ENCODE assay signal across 7 cellular contexts in genomic region chr11:45808427-45808826, GRCh38. TPM values are rescaled to one million over a fixed set of nuclear protein-coding genes. Genes with fewer than 3 reads are reported as not detected.
A peak's percentile ranks its signal among the peaks of the same experiment; 100 is the strongest.
DNase-seq lines count a peak whose midpoint lies in the region; ATAC-seq and TF ChIP-seq lines count a peak whose summit lies in the region.
"Not testable (repeated sequence)": the region's sequence is repeated elsewhere in the genome, so short reads cannot be mapped to it uniquely, and the experiment has no call there.

No MANE protein-coding gene starts in this region.

- H3K23me2 ChIP-seq in H9 (ENCODE audit: insufficient read length, low read depth, low read length, poor library complexity, severe bottlenecking): peaks cover 14% of the 10 kb centered on the region

- H2AK5ac ChIP-seq in H9 (ENCODE audit: insufficient read length, low read length): not testable (repeated sequence)

- not testable (repeated sequence) for H2BK5ac ChIP-seq in H9 (ENCODE audit: insufficient read length, low read length)

- H3K4ac ChIP-seq in H9 (ENCODE audit: low read depth, low read length): not testable (repeated sequence)

- peaks cover 11 to 36% of the 10 kb centered on the region in 2 experiments for H3K36me3 ChIP-seq in SK-N-SH (replicated peaks in 1 of 2; ENCODE audit: control insufficient read depth in 1 of 2, insufficient read depth in 2 of 2, low read length in 1 of 2)
- H3K36me3 ChIP-seq in neural cell (ENCODE audit: insufficient read depth, low read length): not testable (repeated sequence)

- not testable (repeated sequence) for H2BK12ac ChIP-seq in H9 (ENCODE audit: insufficient read length, low read depth, low read length)

- not testable (repeated sequence) for H3K4me1 ChIP-seq in H9 (ENCODE audit: insufficient read depth, low read length)
- H3K4me1 ChIP-seq in SK-N-SH (ENCODE audit: control insufficient read depth in 1 of 2, insufficient read depth in 2 of 2, low read depth in 1 of 2, low read length in 1 of 2): peaks cover 9 to 28% of the 10 kb centered on the region in 2 experiments; a peak in 2 of 4 replicates

- DNase-seq in H9: peak; percentile 15
- not testable (repeated sequence) for DNase-seq in SK-N-SH; activated CD8-positive, alpha-beta T cell treated with anti-CD3 and anti-CD28 coated beads, Interleukin-2, amount 10 ng/mL, durations not matched to agents 7 days and 5 days; activated T-helper 2 cell treated with anti-CD3 and anti-CD28 coated beads, Interferon-gamma antibody, Interleukin-2, Interleukin-4, amounts not matched to agents 10 μg/mL and 5 μg/mL and 100 μg/mL, durations not matched to agents 14 hours and 24 hours and 36 hours (ENCODE audit: low spot score); activated naive CD8-positive, alpha-beta T cell treated with anti-CD3 and anti-CD28 coated beads, Interleukin-2, amount 10 ng/mL, durations not matched to agents 7 days and 5 days; effector memory CD8-positive, alpha-beta T cell

- no CpG with 5 or more reads among the region's 6 CpGs for WGBS in H9 (ENCODE audit: extremely low coverage, insufficient read length, low lambda C conversion rate)
- 95% methylated on average over 4 of the region's 6 CpGs for WGBS in SK-N-SH (ENCODE audit: low lambda C conversion rate)

- H3K9me2 ChIP-seq in SK-N-SH; neural cell (ENCODE audit: insufficient read depth, low read length): not testable (repeated sequence)

- not testable (repeated sequence) for H3T11ph ChIP-seq in H9 (ENCODE audit: low read length)

- H3K9me3 Mint-ChIP-seq in H9; activated CD8-positive, alpha-beta T cell treated with anti-CD3 and anti-CD28 coated beads, Interleukin-2, amount 10 ng/mL, durations not matched to agents 7 days and 5 days (ENCODE audit: insufficient read depth); activated T-helper 2 cell treated with anti-CD3 and anti-CD28 coated beads, Interferon-gamma antibody, Interleukin-2, Interleukin-4, amounts not matched to agents 10 μg/mL and 5 μg/mL and 100 μg/mL, durations not matched to agents 14 hours and 24 hours and 36 hours; activated naive CD8-positive, alpha-beta T cell treated with anti-CD3 and anti-CD28 coated beads, Interleukin-2, amount 10 ng/mL, durations not matched to agents 7 days and 5 days; effector memory CD8-positive, alpha-beta T cell: not testable (repeated sequence)

- not testable (repeated sequence) for H3K27ac Mint-ChIP-seq in H9
- H3K27ac Mint-ChIP-seq in activated CD8-positive, alpha-beta T cell treated with anti-CD3 and anti-CD28 coated beads, Interleukin-2, amount 10 ng/mL, durations not matched to agents 7 days and 5 days: peak overlapping the region; percentile 77
- H3K27ac Mint-ChIP-seq in activated T-helper 2 cell treated with anti-CD3 and anti-CD28 coated beads, Interferon-gamma antibody, Interleukin-2, Interleukin-4, amounts not matched to agents 10 μg/mL and 5 μg/mL and 100 μg/mL, durations not matched to agents 14 hours and 24 hours and 36 hours: peak overlapping the region; percentile 42
- peak overlapping the region; percentile 71 for H3K27ac Mint-ChIP-seq in activated naive CD8-positive, alpha-beta T cell treated with anti-CD3 and anti-CD28 coated beads, Interleukin-2, amount 10 ng/mL, durations not matched to agents 7 days and 5 days
- H3K27ac Mint-ChIP-seq in effector memory CD8-positive, alpha-beta T cell: peak overlapping the region; percentile 9 to 79

- not testable (repeated sequence) for TF ChIP-seq RAD21 in SK-N-SH (IDR thresholded peaks at IDR 0.05; ENCODE audit: low read length); neural cell (conservative IDR thresholded peaks at IDR 0.05)

- not testable (repeated sequence) for H3K27ac ChIP-seq in H9 (ENCODE audit: insufficient read length, low read depth, low read length); SK-N-SH (ENCODE audit: low read depth in 2 of 2, low read length in 1 of 2); neural cell (ENCODE audit: low read length)

- not testable (repeated sequence) for H3K18ac ChIP-seq in H9 (ENCODE audit: insufficient read length, low read depth, low read length)

- not testable (repeated sequence) for H3K79me1 ChIP-seq in H9 (ENCODE audit: insufficient read depth, low read depth, low read length, poor library complexity, severe bottlenecking)

- TF ChIP-seq EP300 in SK-N-SH (IDR thresholded peaks at IDR 0.05; ENCODE audit: borderline replicate concordance in 1 of 2, low read depth in 1 of 2, low read length in 1 of 2); neural cell (conservative IDR thresholded peaks at IDR 0.05; ENCODE audit: poor library complexity, severe bottlenecking): not testable (repeated sequence)

- not testable (repeated sequence) for ATAC-seq in activated CD8-positive, alpha-beta T cell treated with anti-CD3 and anti-CD28 coated beads, Interleukin-2, amount 10 ng/mL, durations not matched to agents 7 days and 5 days; activated naive CD8-positive, alpha-beta T cell treated with anti-CD3 and anti-CD28 coated beads, Interleukin-2, amount 10 ng/mL, durations not matched to agents 7 days and 5 days (ENCODE audit: low read depth); effector memory CD8-positive, alpha-beta T cell (replicated peaks)

- H3K9ac ChIP-seq in H9 (ENCODE audit: extremely low read depth, insufficient read length, low read length); SK-N-SH; neural cell (ENCODE audit: low read length): not testable (repeated sequence)

- H4K20me1 ChIP-seq in H9 (ENCODE audit: control insufficient read depth, insufficient read depth, insufficient read length); neural cell (ENCODE audit: insufficient read depth): not testable (repeated sequence)
- H4K20me1 ChIP-seq in SK-N-SH (ENCODE audit: insufficient read depth): peaks cover 41% of the 10 kb centered on the region

- peaks cover 28 to 31% of the 10 kb centered on the region in 2 experiments for H3K4me1 Mint-ChIP-seq in H9
- H3K4me1 Mint-ChIP-seq in activated CD8-positive, alpha-beta T cell treated with anti-CD3 and anti-CD28 coated beads, Interleukin-2, amount 10 ng/mL, durations not matched to agents 7 days and 5 days (ENCODE audit: low read depth): peaks cover 47% of the 10 kb centered on the region
- H3K4me1 Mint-ChIP-seq in activated T-helper 2 cell treated with anti-CD3 and anti-CD28 coated beads, Interferon-gamma antibody, Interleukin-2, Interleukin-4, amounts not matched to agents 10 μg/mL and 5 μg/mL and 100 μg/mL, durations not matched to agents 14 hours and 24 hours and 36 hours (ENCODE audit: low read depth): peaks cover 32% of the 10 kb centered on the region
- peaks cover 40% of the 10 kb centered on the region for H3K4me1 Mint-ChIP-seq in activated naive CD8-positive, alpha-beta T cell treated with anti-CD3 and anti-CD28 coated beads, Interleukin-2, amount 10 ng/mL, durations not matched to agents 7 days and 5 days
- H3K4me1 Mint-ChIP-seq in effector memory CD8-positive, alpha-beta T cell (ENCODE audit: low read depth in 2 of 2): peaks cover 45% of the 10 kb centered on the region in 2 donors

- H2BK20ac ChIP-seq in H9 (ENCODE audit: low read depth, low read length, poor library complexity, severe bottlenecking): not testable (repeated sequence)

- H2BK120ac ChIP-seq in H9 (ENCODE audit: low read depth, low read length, poor library complexity, severe bottlenecking): not testable (repeated sequence)

- intact Hi-C loops in activated T-helper 2 cell treated with anti-CD3 and anti-CD28 coated beads, Interferon-gamma antibody, Interleukin-2, Interleukin-4, amounts not matched to agents 10 μg/mL and 5 μg/mL and 100 μg/mL, durations not matched to agents 14 hours and 24 hours and 36 hours (cut with micrococcal nuclease): not testable (repeated sequence)

- H3K4me3 Mint-ChIP-seq in H9; activated CD8-positive, alpha-beta T cell treated with anti-CD3 and anti-CD28 coated beads, Interleukin-2, amount 10 ng/mL, durations not matched to agents 7 days and 5 days; activated T-helper 2 cell treated with anti-CD3 and anti-CD28 coated beads, Interferon-gamma antibody, Interleukin-2, Interleukin-4, amounts not matched to agents 10 μg/mL and 5 μg/mL and 100 μg/mL, durations not matched to agents 14 hours and 24 hours and 36 hours (ENCODE audit: low read depth); activated naive CD8-positive, alpha-beta T cell treated with anti-CD3 and anti-CD28 coated beads, Interleukin-2, amount 10 ng/mL, durations not matched to agents 7 days and 5 days: not testable (repeated sequence)
- H3K4me3 Mint-ChIP-seq in effector memory CD8-positive, alpha-beta T cell: peak overlapping the region; percentile 11 to 14

- TF ChIP-seq CTCF in H9 (conservative IDR thresholded peaks at IDR 0.05); SK-N-SH (IDR thresholded peaks at IDR 0.05); neural cell (IDR thresholded peaks at IDR 0.05; ENCODE audit: poor library complexity, severe bottlenecking): not testable (repeated sequence)

- not testable (repeated sequence) for H3K27me3 Mint-ChIP-seq in H9 (ENCODE audit: low read depth); activated CD8-positive, alpha-beta T cell treated with anti-CD3 and anti-CD28 coated beads, Interleukin-2, amount 10 ng/mL, durations not matched to agents 7 days and 5 days (ENCODE audit: low read depth); activated T-helper 2 cell treated with anti-CD3 and anti-CD28 coated beads, Interferon-gamma antibody, Interleukin-2, Interleukin-4, amounts not matched to agents 10 μg/mL and 5 μg/mL and 100 μg/mL, durations not matched to agents 14 hours and 24 hours and 36 hours (ENCODE audit: low read depth); activated naive CD8-positive, alpha-beta T cell treated with anti-CD3 and anti-CD28 coated beads, Interleukin-2, amount 10 ng/mL, durations not matched to agents 7 days and 5 days; effector memory CD8-positive, alpha-beta T cell

- H4K5ac ChIP-seq in H9 (ENCODE audit: insufficient read length, low read depth, low read length): not testable (repeated sequence)

- not testable (repeated sequence) for H3K79me2 ChIP-seq in H9 (ENCODE audit: insufficient read depth, low read length)
- peaks cover 45% of the 10 kb centered on the region for H3K79me2 ChIP-seq in SK-N-SH (ENCODE audit: insufficient read depth)
- H3K79me2 ChIP-seq in neural cell (replicated peaks; ENCODE audit: insufficient read depth, low read length): peaks cover 14% of the 10 kb centered on the region

- H3K56ac ChIP-seq in H9 (ENCODE audit: insufficient read length, low read depth, low read length): not testable (repeated sequence)

- H3K27me3 ChIP-seq in H9 (ENCODE audit: insufficient read depth, low read length); SK-N-SH (ENCODE audit: insufficient read depth): not testable (repeated sequence)
- H3K27me3 ChIP-seq in neural cell (ENCODE audit: insufficient read depth, low read depth, low read length): peaks cover 13% of the 10 kb centered on the region

- H3K4me3 ChIP-seq in SK-N-SH (ENCODE audit: low read depth in 2 of 2, low read length in 1 of 2) (peak overlapping the region in 1 of 2 experiments; percentile 95; a peak in 2 of 4 replicates), neural cell (ENCODE audit: low read length) (peak overlapping the region; percentile 73)

- H2BK15ac ChIP-seq in H9 (ENCODE audit: low read depth, low read length): not testable (repeated sequence)

- H3K23ac ChIP-seq in H9 (ENCODE audit: insufficient read length, low read depth, low read length): not testable (repeated sequence)

- CTCF ChIA-PET in SK-N-SH (lab: Yijun Ruan, JAX); activated CD8-positive, alpha-beta T cell treated with anti-CD3 and anti-CD28 coated beads, Interleukin-2, amount 10 ng/mL, durations not matched to agents 7 days and 5 days (lab: Charles Lee): not testable (repeated sequence)

- not testable (repeated sequence) for H4K91ac ChIP-seq in H9 (ENCODE audit: insufficient read length, low read depth, low read length)

- POLR2A ChIA-PET in SK-N-SH (lab: Yijun Ruan, JAX); activated CD8-positive, alpha-beta T cell treated with anti-CD3 and anti-CD28 coated beads, Interleukin-2, amount 10 ng/mL, durations not matched to agents 7 days and 5 days (lab: Charles Lee); activated naive CD8-positive, alpha-beta T cell treated with anti-CD3 and anti-CD28 coated beads, Interleukin-2, amount 10 ng/mL, durations not matched to agents 7 days and 5 days (lab: Charles Lee): not testable (repeated sequence)

- not testable (repeated sequence) for H3K14ac ChIP-seq in H9 (ENCODE audit: insufficient read depth, low read length)

- not testable (repeated sequence) for H3K9me3 ChIP-seq in H9 (ENCODE audit: control insufficient read depth, low read depth, low read length); SK-N-SH; neural cell (ENCODE audit: low read length)

- H4K8ac ChIP-seq in H9 (replicated peaks; ENCODE audit: insufficient read length, low read depth, low read length): not testable (repeated sequence)

- H2AFZ ChIP-seq in H9 (ENCODE audit: low read length); SK-N-SH (ENCODE audit: low read depth); neural cell (ENCODE audit: low read depth, low read length): not testable (repeated sequence)

- H3K36me3 Mint-ChIP-seq in H9 (ENCODE audit: insufficient read depth in 1 of 3, low read depth in 3 of 3): peaks cover 0 to 15% (median 15%) of the 10 kb centered on the region in 3 experiments; a peak in 5 of 7 replicates
- H3K36me3 Mint-ChIP-seq in activated CD8-positive, alpha-beta T cell treated with anti-CD3 and anti-CD28 coated beads, Interleukin-2, amount 10 ng/mL, durations not matched to agents 7 days and 5 days (ENCODE audit: low read depth): peaks cover 41% of the 10 kb centered on the region
- H3K36me3 Mint-ChIP-seq in activated T-helper 2 cell treated with anti-CD3 and anti-CD28 coated beads, Interferon-gamma antibody, Interleukin-2, Interleukin-4, amounts not matched to agents 10 μg/mL and 5 μg/mL and 100 μg/mL, durations not matched to agents 14 hours and 24 hours and 36 hours (ENCODE audit: low read depth): peaks cover 32% of the 10 kb centered on the region
- H3K36me3 Mint-ChIP-seq in activated naive CD8-positive, alpha-beta T cell treated with anti-CD3 and anti-CD28 coated beads, Interleukin-2, amount 10 ng/mL, durations not matched to agents 7 days and 5 days: peaks cover 13% of the 10 kb centered on the region
- H3K36me3 Mint-ChIP-seq in effector memory CD8-positive, alpha-beta T cell (ENCODE audit: insufficient read depth): peaks cover 19% of the 10 kb centered on the region

- H3K4me2 ChIP-seq in H9 (ENCODE audit: insufficient read depth, insufficient read length, low read length); neural cell (ENCODE audit: low read length): not testable (repeated sequence)
- H3K4me2 ChIP-seq in SK-N-SH: peak overlapping the region; percentile 98

- not testable (repeated sequence) for H3F3A ChIP-seq in SK-N-SH (replicated peaks; ENCODE audit: insufficient read depth); neural cell (ENCODE audit: insufficient read depth, low read length, poor library complexity, severe bottlenecking)

RNA-seq across cellular contexts. Expression of gene SLC35C1, which starts 3.5 kb away (rescaled TPM):
- 8.9 and 10.4 TPM in 2 replicates for total RNA-seq in H9 (2021)
- polyA plus RNA-seq in SK-N-SH (2012; rRNA removed) (6.2 and 6.5 TPM in 2 replicates), neural cell (2.3 and 3.3 TPM in 2 replicates)
- 4.0 and 6.1 TPM in 2 replicates for polyA plus RNA-seq in SK-N-SH (2012; cell fraction: cytosol; rRNA removed)
- 5.0 and 6.0 TPM in 2 replicates for polyA plus RNA-seq in SK-N-SH (2012; cell fraction: nucleus; rRNA removed)
- 10 to 100 TPM; 21.8 to 23.5 TPM for total RNA-seq in activated CD8-positive, alpha-beta T cell treated with anti-CD3 and anti-CD28 coated beads, Interleukin-2, amount 10 ng/mL, durations not matched to agents 7 days and 5 days
- 17.1 and 18.1 TPM in 2 replicates for total RNA-seq in activated T-helper 2 cell treated with anti-CD3 and anti-CD28 coated beads, Interferon-gamma antibody, Interleukin-2, Interleukin-4, amounts not matched to agents 10 μg/mL and 5 μg/mL and 100 μg/mL, durations not matched to agents 14 hours and 24 hours and 36 hours
- total RNA-seq in activated naive CD8-positive, alpha-beta T cell treated with anti-CD3 and anti-CD28 coated beads, Interleukin-2, amount 10 ng/mL, durations not matched to agents 7 days and 5 days: 10 to 100 TPM; 18.0 to 20.2 TPM
- 5.9 and 6.6 TPM in 2 replicates for polyA minus RNA-seq in neural cell

RNA-seq across cellular contexts. Expression of gene CRY2, which starts 38.8 kb away (rescaled TPM):
- total RNA-seq in H9 (2021): 14.4 and 14.5 TPM in 2 replicates
- polyA plus RNA-seq in SK-N-SH (2012; rRNA removed) (6.7 and 9.1 TPM in 2 replicates), neural cell (27.8 and 35.1 TPM in 2 replicates)
- 2.8 and 3.7 TPM in 2 replicates for polyA plus RNA-seq in SK-N-SH (2012; cell fraction: cytosol; rRNA removed)
- polyA plus RNA-seq in SK-N-SH (2012; cell fraction: nucleus; rRNA removed): 28.1 and 30.4 TPM in 2 replicates
- total RNA-seq in activated CD8-positive, alpha-beta T cell treated with anti-CD3 and anti-CD28 coated beads, Interleukin-2, amount 10 ng/mL, durations not matched to agents 7 days and 5 days: 10 to 100 TPM; 24.4 to 28.1 TPM
- 21.5 and 24.0 TPM in 2 replicates for total RNA-seq in activated T-helper 2 cell treated with anti-CD3 and anti-CD28 coated beads, Interferon-gamma antibody, Interleukin-2, Interleukin-4, amounts not matched to agents 10 μg/mL and 5 μg/mL and 100 μg/mL, durations not matched to agents 14 hours and 24 hours and 36 hours
- total RNA-seq in activated naive CD8-positive, alpha-beta T cell treated with anti-CD3 and anti-CD28 coated beads, Interleukin-2, amount 10 ng/mL, durations not matched to agents 7 days and 5 days: 10 to 100 TPM; 32.4 to 36.9 TPM
- polyA minus RNA-seq in neural cell: 46.7 and 53.3 TPM in 2 replicates
